Comparison of ENCODE assay signal across 11 cellular contexts in the genomic region with DNA sequence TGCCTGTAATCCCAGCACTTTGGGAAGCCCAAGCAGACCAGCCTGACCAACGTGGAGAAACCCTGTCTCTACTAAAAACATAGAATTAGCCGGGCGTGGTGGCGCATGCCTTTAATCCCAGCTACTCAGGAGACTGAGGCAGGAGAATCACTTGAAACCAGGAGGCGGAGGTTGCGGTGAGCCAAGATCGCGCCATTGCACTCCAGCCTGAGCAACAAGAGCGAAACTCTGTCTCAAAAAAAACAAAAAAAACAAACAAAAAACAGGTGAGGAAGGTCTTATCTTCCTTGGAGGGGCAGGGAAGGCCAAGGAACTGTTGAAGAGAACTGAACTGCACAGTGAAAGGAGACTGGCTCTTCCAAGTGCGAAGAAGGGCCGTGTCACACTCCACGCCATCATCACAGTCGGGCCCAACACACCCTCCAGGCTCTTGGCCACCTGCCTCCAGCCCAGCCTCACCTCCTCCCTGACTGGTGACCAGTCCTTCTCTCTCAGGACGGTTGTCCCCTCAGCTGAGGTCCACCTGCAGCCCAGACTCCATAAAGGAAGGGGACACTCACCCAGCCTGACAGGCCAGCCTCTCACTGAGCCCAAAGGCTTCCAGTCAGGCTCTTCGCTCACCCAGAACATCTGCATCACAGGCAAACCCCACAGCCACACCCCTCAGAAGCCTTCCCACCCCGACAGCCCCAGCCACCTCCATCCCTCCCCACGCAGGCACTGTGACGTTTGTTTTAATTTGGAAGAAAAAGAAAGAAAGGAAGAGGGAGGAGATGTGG. TPM values are rescaled to one million over a fixed set of nuclear protein-coding genes. Genes with fewer than 3 reads are reported as not detected.
DNase-seq lines count a peak whose midpoint lies in the region; ATAC-seq and TF ChIP-seq lines count a peak whose summit lies in the region.
"Had no signal": no experiment of that assay in that cellular context is flagged by ENCODE, and none has a peak within 500 bp of the region (broad histone marks: within the 10 kb centered on the region; RNA-seq: fewer than 3 reads in every experiment).

No MANE protein-coding gene starts in this region.

- H3K4me1 ChIP-seq in stomach, result peaks cover 4 to 39% (median 6%) of the 10 kb centered on the region in 4 donors

- H3K27me3 Mint-ChIP-seq in IgD-negative memory B cell (peaks cover 2% of the 10 kb centered on the region), endothelial cell (ENCODE audit: unreplicated experiment) (peaks cover 6% of the 10 kb centered on the region)
- H3K27me3 Mint-ChIP-seq in activated CD8-positive, alpha-beta T cell treated with anti-CD3 and anti-CD28 coated beads for 36 hours, result no peaks in the 10 kb centered on the region

- no peak for ATAC-seq in activated CD8-positive, alpha-beta T cell treated with anti-CD3 and anti-CD28 coated beads for 36 hours
- no peak for ATAC-seq in HG02852 (IDR thresholded peaks at IDR 0.05; ENCODE audit: unreplicated experiment)

- H3K36me3 Mint-ChIP-seq in IgD-negative memory B cell, result peaks cover 14% of the 10 kb centered on the region
- H3K36me3 Mint-ChIP-seq in activated CD8-positive, alpha-beta T cell treated with anti-CD3 and anti-CD28 coated beads for 36 hours (ENCODE audit: low read depth), result peaks cover 54% of the 10 kb centered on the region
- no peaks in the 10 kb centered on the region for H3K36me3 Mint-ChIP-seq in endothelial cell (ENCODE audit: low read depth, unreplicated experiment)

- H3K36me3 ChIP-seq in stomach, result no peaks in the 10 kb centered on the region

- H3K4me3 Mint-ChIP-seq in IgD-negative memory B cell (peak overlapping the region; percentile 93 to 100 (median 98)), endothelial cell (ENCODE audit: unreplicated experiment) (no peak overlapping the region)
- H3K4me3 Mint-ChIP-seq in activated CD8-positive, alpha-beta T cell treated with anti-CD3 and anti-CD28 coated beads for 36 hours, result peak overlapping the region; percentile 85

- POLR2A ChIA-PET in activated CD8-positive, alpha-beta T cell treated with anti-CD3 and anti-CD28 coated beads for 36 hours (lab: Charles Lee), result interaction anchor here (1.4 kb wide), 1 partner anchor 9 kb away, joined by 3 read pairs; no protein-coding TSS in a partner anchor

- H3K4me3 ChIP-seq in stomach, result no peak overlapping the region

- CTCF ChIA-PET in activated CD8-positive, alpha-beta T cell treated with anti-CD3 and anti-CD28 coated beads for 36 hours (lab: Charles Lee), result interaction anchor here (0.8 to 2.2 kb wide), 7 partner anchors 12 to 452 kb away, joined by 3 to 14 read pairs (median 5); a partner anchor contains a TSS

- H3K27me3 ChIP-seq in stomach, result no peaks in the 10 kb centered on the region

- H3K27ac Mint-ChIP-seq in IgD-negative memory B cell (peak overlapping the region; percentile 99 to 100 (median 99)), endothelial cell (ENCODE audit: unreplicated experiment) (peak overlapping the region; percentile 90)
- peak overlapping the region; percentile 99 for H3K27ac Mint-ChIP-seq in activated CD8-positive, alpha-beta T cell treated with anti-CD3 and anti-CD28 coated beads for 36 hours

- no peaks in the 10 kb centered on the region for H3K9me3 ChIP-seq in stomach

- TF ChIP-seq POLR2A in stomach (IDR thresholded peaks at IDR 0.05), result no peak

- peak overlapping the region in 3 of 5 donors; percentile 75 to 77 (median 77) for H3K27ac ChIP-seq in stomach
- H3K27ac ChIP-seq: epithelial cell of prostate had no signal

- no peak for TF ChIP-seq CTCF in activated CD8-positive, alpha-beta T cell treated with anti-CD3 and anti-CD28 coated beads for 36 hours (IDR thresholded peaks at IDR 0.05)
- TF ChIP-seq CTCF in endothelial cell (IDR thresholded peaks at IDR 0.05; ENCODE audit: unreplicated experiment) (no peak), stomach (IDR thresholded peaks at IDR 0.05) (no peak)

- WGBS in stomach, 5 donors, result 79 to 89% (median 86%) methylated on average over 18 of the region's 18 CpGs

- no peak for TF ChIP-seq EP300 in stomach (IDR thresholded peaks at IDR 0.05)

- no peaks in the 10 kb centered on the region for H3K9me3 Mint-ChIP-seq in IgD-negative memory B cell
- no peaks in the 10 kb centered on the region for H3K9me3 Mint-ChIP-seq in activated CD8-positive, alpha-beta T cell treated with anti-CD3 and anti-CD28 coated beads for 36 hours
- H3K9me3 Mint-ChIP-seq in endothelial cell (ENCODE audit: unreplicated experiment), result no peaks in the 10 kb centered on the region

- DNase-seq in activated CD8-positive, alpha-beta T cell treated with anti-CD3 and anti-CD28 coated beads for 36 hours, result peak; percentile 36
- no peak for DNase-seq in endothelial cell (ENCODE audit: low spot score)
- no peak for DNase-seq in stomach
- no peak for DNase-seq in NCI-H1436 (lab: John Stamatoyannopoulos, UW)
- DNase-seq in NCI-H1048 (lab: John Stamatoyannopoulos, UW), result no peak
- no peak for DNase-seq in Ammon's horn (ENCODE audit: low spot score)
- DNase-seq: NCI-H2171, posterior cingulate gyrus had no signal

- intact Hi-C loops in activated CD8-positive, alpha-beta T cell treated with anti-CD3 and anti-CD28 coated beads for 36 hours (cut with micrococcal nuclease), result no loop called here
- intact Hi-C loops in stomach (cut with DNase I; ENCODE audit: low total_unique reads), result no loop called here

- H3K4me1 Mint-ChIP-seq in IgD-negative memory B cell (peaks cover 45 to 59% (median 56%) of the 10 kb centered on the region in 3 donors), endothelial cell (ENCODE audit: unreplicated experiment) (peaks cover 37% of the 10 kb centered on the region)
- peaks cover 68% of the 10 kb centered on the region for H3K4me1 Mint-ChIP-seq in activated CD8-positive, alpha-beta T cell treated with anti-CD3 and anti-CD28 coated beads for 36 hours (ENCODE audit: low read depth)

RNA-seq across cellular contexts. Expression of a gene that starts 4.1 kb away (rescaled TPM):
- polyA plus RNA-seq in IgD-negative memory B cell (8.2 TPM), stomach (under 1 TPM; 0.31 to 0.85 (median 0.56) TPM)
- total RNA-seq in activated CD8-positive, alpha-beta T cell treated with anti-CD3 and anti-CD28 coated beads for 36 hours, result 10 to 100 TPM; 37.7 to 39.0 TPM
- total RNA-seq in endothelial cell (ENCODE audit: unreplicated experiment) (0.72 TPM), stomach (1 to 10 TPM in 2 of 5 donors, not detected in 3; 1.1 to 2.2 TPM)

Comparison
In these comparisons a context has a peak if more than half of its experiments do, and no peak if none do; other contexts are left out.
1. RNA of a gene that starts 4.1 kb away (total RNA-seq): 37.7 to 39.0 TPM in activated CD8-positive, alpha-beta T cell treated with anti-CD3 and anti-CD28 coated beads for 36 hours; 0.72 TPM in endothelial cell (single experiment) and 1.1 to 2.2 TPM in stomach; every median in the first group is over 10 times any median in the second.
2. Peak in every context shown above with its lines, with median percentiles within 50 percentile points of each other: H3K27ac Mint-ChIP-seq.